ENCODE assay signal across 16 cellular contexts in genomic region chr1:225736651-225737097, GRCh38. TPM values are rescaled to one million over a fixed set of nuclear protein-coding genes. Genes with fewer than 3 reads are reported as not detected.
DNase-seq lines count a peak whose midpoint lies in the region; TF ChIP-seq lines count a peak whose summit lies in the region.
"Had no signal": no experiment of that assay in that cellular context is flagged by ENCODE, and none has a peak within 500 bp of the region (broad histone marks: within the 10 kb centered on the region; RNA-seq: fewer than 3 reads in every experiment).

No MANE protein-coding gene starts in this region.

- no peak overlapping the region for H3K4me3 ChIP-seq in left ventricle myocardium inferior
- no peak overlapping the region for H3K4me3 ChIP-seq in esophagus squamous epithelium
- H3K4me3 ChIP-seq in vagina = no peak overlapping the region
- H3K4me3 ChIP-seq: colonic mucosa had no signal

- H3K4me1 Mint-ChIP-seq in osteocyte (ENCODE audit: unreplicated experiment) = peaks cover 52% of the 10 kb centered on the region
- H3K4me1 Mint-ChIP-seq: stimulated activated naive CD8-positive, alpha-beta T cell treated with anti-CD3 and anti-CD28 coated beads, Interleukin-15, amount 100 ng/mL, for 72 hours had no signal

- no peak for TF ChIP-seq CTCF in left ventricle myocardium inferior (IDR thresholded peaks at IDR 0.05; ENCODE audit: borderline replicate concordance)
- no peak for TF ChIP-seq CTCF in esophagus squamous epithelium (IDR thresholded peaks at IDR 0.05)
- no peak for TF ChIP-seq CTCF in osteocyte (IDR thresholded peaks at IDR 0.05)
- no peak for TF ChIP-seq CTCF in vagina (IDR thresholded peaks at IDR 0.05)
- TF ChIP-seq CTCF in GM10248 (IDR thresholded peaks at IDR 0.05; ENCODE audit: control extremely low read depth, extremely low read depth, low read depth, missing control alignments) = no peak

- no peaks in the 10 kb centered on the region for H3K9me3 Mint-ChIP-seq in osteocyte (ENCODE audit: unreplicated experiment)
- H3K9me3 Mint-ChIP-seq: activated naive CD4-positive, alpha-beta T cell treated with anti-CD3 and anti-CD28 coated beads, Interleukin-2, amount 50 U/mL, for 72 hours; stimulated activated naive CD8-positive, alpha-beta T cell treated with anti-CD3 and anti-CD28 coated beads, Interleukin-15, amount 100 ng/mL, for 72 hours had no signal

- no peaks in the 10 kb centered on the region for H3K27me3 Mint-ChIP-seq in osteocyte (ENCODE audit: unreplicated experiment)
- H3K27me3 Mint-ChIP-seq: stimulated activated naive CD8-positive, alpha-beta T cell treated with anti-CD3 and anti-CD28 coated beads, Interleukin-15, amount 100 ng/mL, for 72 hours had no signal

- H3K4me1 ChIP-seq in left ventricle myocardium inferior (peaks cover 25% of the 10 kb centered on the region), esophagus squamous epithelium (peaks cover 17 to 31% (median 22%) of the 10 kb centered on the region in 3 donors), vagina (peaks cover 35% of the 10 kb centered on the region)
- H3K4me1 ChIP-seq: Caco-2, colonic mucosa had no signal

- H3K9me3 ChIP-seq in left ventricle myocardium inferior (replicated peaks) (no peaks in the 10 kb centered on the region), esophagus squamous epithelium (no peaks in the 10 kb centered on the region), vagina (no peaks in the 10 kb centered on the region)
- H3K9me3 ChIP-seq: Caco-2, colonic mucosa had no signal

- no peak for DNase-seq in left ventricle myocardium inferior
- DNase-seq in cardiac septum (ENCODE audit: low spot score) = no peak
- DNase-seq in esophagus squamous epithelium (lab: John Stamatoyannopoulos, UW) = no peak
- DNase-seq in osteocyte (ENCODE audit: extremely low spot score, unreplicated experiment) = no peak
- no peak for DNase-seq in vagina (ENCODE audit: extremely low spot score in 2 of 2)
- DNase-seq in GM10248 (ENCODE audit: extremely low spot score) = no peak
- DNase-seq in ACHN = no peak
- DNase-seq in NCI-H2196 treated with DMSO at 0.1 percent for 48 hours (lab: John Stamatoyannopoulos, UW; ENCODE audit: unreplicated experiment) = no peak
- DNase-seq: Caco-2; MV-4-11; NK-92 treated with Interleukin-12 subunit alpha and Interleukin-12 subunit beta, amount 100 ng/mL, for 24 hours; retina; stimulated activated naive CD8-positive, alpha-beta T cell treated with anti-CD3 and anti-CD28 coated beads, Interleukin-15, amount 100 ng/mL, for 72 hours had no signal

- H3K36me3 Mint-ChIP-seq in osteocyte (ENCODE audit: unreplicated experiment) = no peaks in the 10 kb centered on the region
- H3K36me3 Mint-ChIP-seq: activated naive CD4-positive, alpha-beta T cell treated with anti-CD3 and anti-CD28 coated beads, Interleukin-2, amount 50 U/mL, for 72 hours had no signal

- CTCF ChIA-PET in GM10248 (lab: Yijun Ruan, JAX) = interaction anchor here (1.0 to 2.0 kb wide), 4 partner anchors 11 to 41 kb away, joined by 3 to 4 read pairs (median 4); partner anchors contain the start of gene SRP9

- H3K27ac ChIP-seq in left ventricle myocardium inferior (replicated peaks) (peak overlapping the region; percentile 79), esophagus squamous epithelium (peak overlapping the region; percentile 49 to 83 (median 76)), vagina (peak overlapping the region; percentile 72)
- H3K27ac ChIP-seq: colonic mucosa, VCaP had no signal

- intact Hi-C loops in left ventricle myocardium inferior (cut with micrococcal nuclease) (no loop called here), cardiac septum (cut with DNase I) (no loop called here), esophagus squamous epithelium (cut with DNase I) (no loop called here), vagina (cut with DNase I) (no loop called here)

- WGBS in esophagus squamous epithelium, 2 donors = 70 to 84% methylated on average over 5 to 7 of the region's 7 CpGs

- H3K27ac Mint-ChIP-seq in osteocyte (ENCODE audit: unreplicated experiment) = peak overlapping the region; percentile 95
- H3K27ac Mint-ChIP-seq: activated naive CD4-positive, alpha-beta T cell treated with anti-CD3 and anti-CD28 coated beads, Interleukin-2, amount 50 U/mL, for 72 hours; stimulated activated naive CD8-positive, alpha-beta T cell treated with anti-CD3 and anti-CD28 coated beads, Interleukin-15, amount 100 ng/mL, for 72 hours had no signal

- TF ChIP-seq POLR2A in esophagus squamous epithelium (IDR thresholded peaks at IDR 0.05) (no peak), vagina (IDR thresholded peaks at IDR 0.05) (no peak)

- H3K36me3 ChIP-seq in left ventricle myocardium inferior = no peaks in the 10 kb centered on the region
- H3K36me3 ChIP-seq in esophagus squamous epithelium = no peaks in the 10 kb centered on the region
- no peaks in the 10 kb centered on the region for H3K36me3 ChIP-seq in vagina
- H3K36me3 ChIP-seq: colonic mucosa had no signal

- peak overlapping the region; percentile 49 for H3K4me3 Mint-ChIP-seq in osteocyte (ENCODE audit: unreplicated experiment)
- H3K4me3 Mint-ChIP-seq: stimulated activated naive CD8-positive, alpha-beta T cell treated with anti-CD3 and anti-CD28 coated beads, Interleukin-15, amount 100 ng/mL, for 72 hours had no signal

- in situ Hi-C loops in ACHN (cut with HindIII; ENCODE audit: low pct_ligation_motif_present, low pct_unique_long_range_greater_than_20kb, low sequenced_read_pairs) = no loop called here

- H3K27me3 ChIP-seq in left ventricle myocardium inferior (ENCODE audit: low read depth) (no peaks in the 10 kb centered on the region), esophagus squamous epithelium (no peaks in the 10 kb centered on the region), vagina (no peaks in the 10 kb centered on the region)
- H3K27me3 ChIP-seq: colonic mucosa had no signal

- POLR2A ChIA-PET in GM10248 (lab: Yijun Ruan, JAX) = no interaction called here

RNA-seq across cellular contexts. Expression of gene SRP9, which starts 41.0 kb away (rescaled TPM):
- total RNA-seq in left ventricle myocardium inferior (205 TPM), cardiac septum (182 TPM), esophagus squamous epithelium (100 to 1,000 TPM; 115 to 229 (median 175) TPM), osteocyte (213 and 221 TPM in 2 replicates), vagina (120 TPM)
